1 cellular context compared by ENCODE assay signal in genomic region chr3:28019740-28020139, GRCh38.
TF ChIP-seq lines count a peak whose summit lies in the region.

No MANE protein-coding gene starts in this region.

TF ChIP-seq in GM12878, 131 proteins besides CTCF, POLR2A, EP300 and RAD21:
- no peak for TF ChIP-seq IRF5 (IDR thresholded peaks at IDR 0.05; ENCODE audit: borderline replicate concordance)
- TF ChIP-seq WRNIP1 (IDR thresholded peaks at IDR 0.05; ENCODE audit: borderline replicate concordance, low read depth, low read length) = no peak
- no peak for TF ChIP-seq BCL11A (IDR thresholded peaks at IDR 0.05; ENCODE audit: low read depth, low read length)
- TF ChIP-seq NR2C1 (IDR thresholded peaks at IDR 0.05) = no peak
- TF ChIP-seq MYB (IDR thresholded peaks at IDR 0.05; ENCODE audit: borderline replicate concordance, low read depth, low read length) = no peak
- no peak for TF ChIP-seq PAX8 (IDR thresholded peaks at IDR 0.05)
- TF ChIP-seq NFIC (IDR thresholded peaks at IDR 0.05; ENCODE audit: low read depth, low read length) = no peak
- TF ChIP-seq NFXL1 (IDR thresholded peaks at IDR 0.05; ENCODE audit: borderline replicate concordance) = no peak
- no peak for TF ChIP-seq CHD4 (IDR thresholded peaks at IDR 0.05)
- no peak for TF ChIP-seq GATAD2B (conservative IDR thresholded peaks at IDR 0.05; ENCODE audit: low read depth)
